In the genomic region with DNA sequence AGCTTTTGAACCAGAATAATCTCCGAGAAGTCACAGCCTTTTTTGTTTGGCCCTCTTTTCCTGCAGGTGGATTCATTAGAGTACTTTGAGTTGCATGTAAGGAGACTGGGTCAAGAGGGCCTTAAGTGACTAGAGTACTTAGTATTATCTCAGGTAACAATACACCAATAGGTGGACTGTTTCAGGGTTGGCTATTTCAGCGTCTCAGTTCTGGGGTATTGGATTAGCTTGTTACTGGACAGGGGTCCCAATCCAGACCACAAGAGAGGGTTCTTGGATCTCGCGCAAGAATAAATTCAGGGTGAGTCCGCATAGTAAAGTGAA, we compare ENCODE assay signal across 3 cellular contexts.
TF ChIP-seq lines count a peak whose summit lies in the region.

No MANE protein-coding gene starts in this region.

TF ChIP-seq in A549, 52 proteins besides CTCF, POLR2A, EP300 and RAD21:
- TF ChIP-seq, protein P1, sequence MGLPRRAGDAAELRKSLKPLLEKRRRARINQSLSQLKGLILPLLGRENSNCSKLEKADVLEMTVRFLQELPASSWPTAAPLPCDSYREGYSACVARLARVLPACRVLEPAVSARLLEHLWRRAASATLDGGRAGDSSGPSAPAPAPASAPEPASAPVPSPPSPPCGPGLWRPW (IDR thresholded peaks at IDR 0.05) = no peak
- no peak for TF ChIP-seq BHLHE40 (IDR thresholded peaks at IDR 0.05; ENCODE audit: low read depth, low read length)
- no peak for TF ChIP-seq JUNB (IDR thresholded peaks at IDR 0.05)
- TF ChIP-seq TP53 (CRISPR knock-in tag; IDR thresholded peaks at IDR 0.05) = no peak
TF ChIP-seq in A549: peak in this region for 0.

TF ChIP-seq in HEK293, 187 proteins besides CTCF, POLR2A, EP300 and RAD21:
- TF ChIP-seq ZNF664 (tag by site-specific recombination; IDR thresholded peaks at IDR 0.05) (0 out of 2 replicates have a peak, but pooled peaks have one; percentile 31), ZNF843 (tag by site-specific recombination; IDR thresholded peaks at IDR 0.05) (no peak)

TF ChIP-seq in SK-N-SH, 30 proteins besides CTCF, POLR2A, EP300 and RAD21:
- TF ChIP-seq ELF1 (IDR thresholded peaks at IDR 0.05) = no peak
- no peak for TF ChIP-seq YY1 (IDR thresholded peaks at IDR 0.05; ENCODE audit: low read depth)
- no peak for TF ChIP-seq CHD2 (IDR thresholded peaks at IDR 0.05; ENCODE audit: low read length, partially characterized antibody)
- no peak for TF ChIP-seq JUND (IDR thresholded peaks at IDR 0.05)
- TF ChIP-seq NFIC (IDR thresholded peaks at IDR 0.05; ENCODE audit: borderline replicate concordance) = no peak
- TF ChIP-seq GABPA (IDR thresholded peaks at IDR 0.05; ENCODE audit: low read depth) = no peak
